Comparison of ENCODE assay signal across 10 cellular contexts in genomic region chr20:20410678-20411077, GRCh38. TPM values are rescaled to one million over a fixed set of nuclear protein-coding genes. Genes with fewer than 3 reads are reported as not detected.
DNase-seq lines count a peak whose midpoint lies in the region; ATAC-seq and TF ChIP-seq lines count a peak whose summit lies in the region.
"Had no signal": no experiment of that assay in that cellular context is flagged by ENCODE, and none has a peak within 500 bp of the region (broad histone marks: within the 10 kb centered on the region; RNA-seq: fewer than 3 reads in every experiment).

No MANE protein-coding gene starts in this region.

- H3K27me3 Mint-ChIP-seq in endothelial cell (ENCODE audit: unreplicated experiment), result peaks cover 1% of the 10 kb centered on the region

- H3K27ac Mint-ChIP-seq in endothelial cell (ENCODE audit: unreplicated experiment), result peak overlapping the region; percentile 59

- H3K36me3 ChIP-seq in ovary, result no peaks in the 10 kb centered on the region
- H3K36me3 ChIP-seq: thoracic aorta had no signal

- no peak overlapping the region for H3K4me3 Mint-ChIP-seq in endothelial cell (ENCODE audit: unreplicated experiment)

- no peaks in the 10 kb centered on the region for H3K27me3 ChIP-seq in ovary

- H3K9me3 ChIP-seq in ovary, result no peaks in the 10 kb centered on the region
- H3K9me3 ChIP-seq: thoracic aorta had no signal

- H3K36me3 Mint-ChIP-seq in endothelial cell (ENCODE audit: low read depth, unreplicated experiment), result no peaks in the 10 kb centered on the region

- peaks cover 29% of the 10 kb centered on the region for H3K4me1 Mint-ChIP-seq in endothelial cell (ENCODE audit: unreplicated experiment)

- H3K9me3 Mint-ChIP-seq in endothelial cell (ENCODE audit: unreplicated experiment), result no peaks in the 10 kb centered on the region

- TF ChIP-seq CTCF in endothelial cell (IDR thresholded peaks at IDR 0.05; ENCODE audit: unreplicated experiment) (no peak), ovary (IDR thresholded peaks at IDR 0.05) (no peak)

- intact Hi-C loops in ovary (cut with DNase I), result no loop called here

- peak; percentile 69 to 96 (median 80) for DNase-seq in NCI-H1417 (lab: John Stamatoyannopoulos, UW)
- peak; percentile 84 for DNase-seq in NCI-H526 treated with DMSO at 0.1 percent for 48 hours (lab: John Stamatoyannopoulos, UW)
- DNase-seq in endothelial cell (ENCODE audit: low spot score), result peak; percentile 57
- DNase-seq in ovary, result peak in 4 of 5 donors; percentile 25 to 60 (median 30)
- DNase-seq in SIG-M5 (lab: John Stamatoyannopoulos, UW), result no peak
- DNase-seq in amniotic stem cell (lab: John Stamatoyannopoulos, UW), result no peak

- no peak overlapping the region for H3K27ac ChIP-seq in ovary
- H3K27ac ChIP-seq: thoracic aorta had no signal

- WGBS in ovary, 3 donors, result 10 to 15% (median 11%) methylated on average over 6 of the region's 6 CpGs

- ATAC-seq in GM19455 (IDR thresholded peaks at IDR 0.05; ENCODE audit: unreplicated experiment) (no peak), GM18867 (IDR thresholded peaks at IDR 0.05; ENCODE audit: unreplicated experiment) (no peak)

- TF ChIP-seq POLR2A in ovary (IDR thresholded peaks at IDR 0.05), result no peak

- H3K4me1 ChIP-seq in ovary (ENCODE audit: insufficient read depth), result peaks cover 2% of the 10 kb centered on the region

- no peak overlapping the region for H3K4me3 ChIP-seq in ovary
- H3K4me3 ChIP-seq: thoracic aorta had no signal

- TF ChIP-seq EP300 in ovary (IDR thresholded peaks at IDR 0.05), result no peak

RNA-seq across cellular contexts. Expression of gene INSM1, which starts 42.8 kb away (rescaled TPM):
- total RNA-seq in endothelial cell (ENCODE audit: unreplicated experiment) (not detected), ovary (not detected)
- under 1 TPM in 1 of 2 donors, not detected in 1; 0.02 TPM for polyA plus RNA-seq in ovary
- total RNA-seq: NCI-H460, thoracic aorta had no signal

Comparison
In these comparisons a context has a peak if more than half of its experiments do, and no peak if none do; other contexts are left out.
1. DNase-seq: peak in NCI-H1417 (3 of 3), NCI-H526 treated with DMSO at 0.1 percent for 48 hours (single experiment), endothelial cell (single experiment) and ovary (4 of 5); none in SIG-M5 (single experiment) and amniotic stem cell (single experiment).